In the genomic region with DNA sequence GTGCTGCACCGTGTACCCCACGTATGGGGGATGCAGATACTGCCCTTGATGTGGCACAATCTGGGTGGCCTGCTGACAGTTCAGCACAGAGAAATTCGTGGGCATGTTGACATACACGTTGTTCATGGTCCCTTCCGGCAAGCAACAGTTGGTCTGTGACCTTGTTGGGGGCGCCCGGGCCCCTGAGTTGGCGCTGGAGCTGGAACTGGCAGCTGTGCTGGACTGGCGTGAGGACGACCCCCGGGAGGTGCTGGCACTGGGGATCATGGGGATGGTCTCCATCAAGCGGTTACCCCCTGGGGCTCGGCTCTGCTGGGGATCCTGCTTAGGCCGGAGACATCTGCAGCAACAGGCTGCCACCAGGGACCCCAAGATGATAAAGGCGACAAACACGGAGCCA, we compare ENCODE assay signal across 26 cellular contexts.
"Had no signal": no experiment of that assay in that cellular context is flagged by ENCODE, and none has a peak within 500 bp of the region (broad histone marks: within the 10 kb centered on the region; RNA-seq: fewer than 3 reads in every experiment).

No MANE protein-coding gene starts in this region.

- H3K4me3 Mint-ChIP-seq: activated CD4-positive, alpha-beta T cell treated with anti-CD3 and anti-CD28 coated beads, Interleukin-2, amount 10 ng/mL, durations not matched to agents 24 days and 14 days; activated CD8-positive, alpha-beta T cell treated with anti-CD3 and anti-CD28 coated beads for 36 hours; activated naive CD4-positive, alpha-beta T cell treated with anti-CD3 and anti-CD28 coated beads for 36 hours; activated T-cell treated with anti-CD3 and anti-CD28 coated beads, Interleukin-2, amount 50 U/mL, for 24 hours; T-helper 2 cell treated with Interferon-gamma antibody and Interleukin-4, amounts not matched to agents 5 μg/mL and 100 μg/mL, for 36 hours had no signal

- DNase-seq: activated CD4-positive, alpha-beta T cell treated with anti-CD3 and anti-CD28 coated beads, Interleukin-2, amount 10 ng/mL, durations not matched to agents 24 days and 14 days; activated CD4-positive, alpha-beta T cell treated with anti-CD3 and anti-CD28 coated beads, Interleukin-2, amount 50 U/mL, for 4 hours; activated CD8-positive, alpha-beta T cell treated with anti-CD3 and anti-CD28 coated beads for 36 hours; activated gamma-delta T cell treated with Interleukin-2 at 50 U/mL for 16 hours; activated naive CD4-positive, alpha-beta T cell treated with anti-CD3 and anti-CD28 coated beads for 36 hours; activated T-cell treated with anti-CD3 and anti-CD28 coated beads, Interleukin-2, amount 50 U/mL, for 24 hours; adrenal gland; brain microvascular endothelial cell; central memory CD4-positive, alpha-beta T cell; Karpas-422; MG63; NCI-H1048; NCI-H1105 treated with DMSO at 0.1 percent for 48 hours; NCI-H1436; NCI-H1694; NCI-H1930; NCI-H2081 treated with DMSO at 0.1 percent for 48 hours; NCI-H345; NCI-H524 treated with DMSO at 0.1 percent for 48 hours; SHP77; SJCRH30 had no signal

- H3K9me3 ChIP-seq: adrenal gland, MG63, SJCRH30 had no signal

- H3K27me3 ChIP-seq: brain microvascular endothelial cell, SJCRH30 had no signal

- H3K27ac Mint-ChIP-seq: activated CD4-positive, alpha-beta T cell treated with anti-CD3 and anti-CD28 coated beads, Interleukin-2, amount 10 ng/mL, durations not matched to agents 24 days and 14 days; activated CD8-positive, alpha-beta T cell treated with anti-CD3 and anti-CD28 coated beads for 36 hours; activated naive CD4-positive, alpha-beta T cell treated with anti-CD3 and anti-CD28 coated beads for 36 hours; activated naive CD4-positive, alpha-beta T cell treated with anti-CD3 and anti-CD28 coated beads, Interleukin-2, amount 50 U/mL, for 72 hours; activated T-cell treated with anti-CD3 and anti-CD28 coated beads, Interleukin-2, amount 50 U/mL, for 24 hours; activated T-helper 2 cell treated with anti-CD3 and anti-CD28 coated beads, Interferon-gamma antibody, Interleukin-2, Interleukin-4, amounts not matched to agents 10 μg/mL and 5 μg/mL and 100 μg/mL, durations not matched to agents 14 hours and 24 hours and 36 hours; T-helper 2 cell treated with Interferon-gamma antibody and Interleukin-4, amounts not matched to agents 5 μg/mL and 100 μg/mL, for 36 hours had no signal

- H3K36me3 ChIP-seq: adrenal gland, brain microvascular endothelial cell, MG63 had no signal

- H3K4me3 ChIP-seq: adrenal gland, MG63, SJCRH30, SK-N-MC had no signal

- H3K36me3 Mint-ChIP-seq: activated naive CD4-positive, alpha-beta T cell treated with anti-CD3 and anti-CD28 coated beads, Interleukin-2, amount 50 U/mL, for 72 hours had no signal

- H3K9me3 Mint-ChIP-seq: activated CD4-positive, alpha-beta T cell treated with anti-CD3 and anti-CD28 coated beads, Interleukin-2, amount 10 ng/mL, durations not matched to agents 24 days and 14 days; activated CD8-positive, alpha-beta T cell treated with anti-CD3 and anti-CD28 coated beads for 36 hours; activated naive CD4-positive, alpha-beta T cell treated with anti-CD3 and anti-CD28 coated beads for 36 hours; activated naive CD4-positive, alpha-beta T cell treated with anti-CD3 and anti-CD28 coated beads, Interleukin-2, amount 50 U/mL, for 72 hours; activated T-cell treated with anti-CD3 and anti-CD28 coated beads, Interleukin-2, amount 50 U/mL, for 24 hours; activated T-helper 2 cell treated with anti-CD3 and anti-CD28 coated beads, Interferon-gamma antibody, Interleukin-2, Interleukin-4, amounts not matched to agents 10 μg/mL and 5 μg/mL and 100 μg/mL, durations not matched to agents 14 hours and 24 hours and 36 hours; T-helper 2 cell treated with Interferon-gamma antibody and Interleukin-4, amounts not matched to agents 5 μg/mL and 100 μg/mL, for 36 hours had no signal

- ATAC-seq: activated CD8-positive, alpha-beta T cell treated with anti-CD3 and anti-CD28 coated beads for 36 hours; activated naive CD4-positive, alpha-beta T cell treated with anti-CD3 and anti-CD28 coated beads, Interleukin-2, amount 50 U/mL, for 72 hours; Panc1 had no signal

- H3K27ac ChIP-seq: adrenal gland, brain microvascular endothelial cell, SJCRH30, SK-N-MC had no signal
